In the genomic region with DNA sequence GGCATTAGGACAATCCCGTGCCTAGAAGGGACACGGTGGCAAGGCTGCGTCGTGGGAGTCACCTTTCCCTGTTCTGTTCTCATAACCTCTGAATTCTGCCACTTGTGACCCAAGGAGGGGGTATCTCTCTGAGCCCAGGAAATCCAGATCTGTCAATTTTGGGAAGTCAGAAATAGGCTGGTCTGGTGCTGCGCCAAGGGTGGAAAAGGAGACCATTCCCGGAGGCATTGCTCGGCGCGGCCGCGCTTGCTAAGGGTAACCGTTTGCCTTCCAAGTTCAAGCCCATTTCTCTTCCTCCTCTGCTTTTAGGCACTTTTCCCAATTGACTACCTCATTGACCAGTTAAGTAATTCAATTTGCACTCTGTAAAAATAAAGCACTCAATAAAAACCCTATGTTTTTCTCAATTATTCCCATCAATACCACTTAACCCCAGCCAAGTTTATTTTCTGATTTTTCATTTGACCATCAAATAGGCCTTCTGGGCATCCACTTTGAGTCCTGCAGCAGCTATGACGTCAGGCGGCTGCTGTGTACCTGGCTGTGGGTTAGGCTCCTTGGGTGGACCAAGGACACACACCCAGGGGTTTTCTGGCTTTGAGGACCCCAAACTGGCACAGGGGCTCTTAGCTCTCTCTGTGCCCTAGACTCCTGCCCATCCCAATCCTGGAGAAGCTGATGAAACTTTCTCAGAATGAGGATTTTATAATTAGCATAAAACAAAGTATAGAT, we compare ENCODE assay signal across 28 cellular contexts. TPM values are rescaled to one million over a fixed set of nuclear protein-coding genes. Genes with fewer than 3 reads are reported as not detected.
"Had no signal": no experiment of that assay in that cellular context is flagged by ENCODE, and none has a peak within 500 bp of the region (broad histone marks: within the 10 kb centered on the region; RNA-seq: fewer than 3 reads in every experiment).

No MANE protein-coding gene starts in this region.

- H3K27ac ChIP-seq: body of pancreas, SJSA1 had no signal

- ATAC-seq: activated CD8-positive, alpha-beta memory T cell treated with anti-CD3 and anti-CD28 coated beads, Interleukin-2, amount 10 ng/mL, durations not matched to agents 7 days and 5 days; activated CD8-positive, alpha-beta T cell treated with anti-CD3 and anti-CD28 coated beads, Interleukin-2, amount 10 ng/mL, durations not matched to agents 7 days and 5 days; body of pancreas; T-helper 17 cell; WTC11 had no signal

- H3K4me3 Mint-ChIP-seq: activated CD8-positive, alpha-beta memory T cell treated with anti-CD3 and anti-CD28 coated beads, Interleukin-2, amount 10 ng/mL, durations not matched to agents 7 days and 5 days; activated CD8-positive, alpha-beta T cell treated with anti-CD3 and anti-CD28 coated beads, Interleukin-2, amount 10 ng/mL, durations not matched to agents 7 days and 5 days; activated naive CD4-positive, alpha-beta T cell treated with anti-CD3 and anti-CD28 coated beads, Interleukin-2, amount 50 U/mL, for 24 hours; activated T-cell treated with anti-CD3 and anti-CD28 coated beads, Interleukin-2, amount 50 U/mL, for 24 hours; activated T-helper 1 cell treated with anti-CD3 and anti-CD28 coated beads, Interleukin-12 subunit alpha, Interleukin-12 subunit beta, Interleukin-2, Interleukin-4 antibody, amounts not matched to agents 30 ng/mL and 10 ng/mL and 1 ng/mL, durations not matched to agents 14 hours and 24 hours and 36 hours; T-helper 17 cell; WTC11 had no signal

- H3K27ac Mint-ChIP-seq: activated CD8-positive, alpha-beta memory T cell treated with anti-CD3 and anti-CD28 coated beads, Interleukin-2, amount 10 ng/mL, durations not matched to agents 7 days and 5 days; activated CD8-positive, alpha-beta T cell treated with anti-CD3 and anti-CD28 coated beads, Interleukin-2, amount 10 ng/mL, durations not matched to agents 7 days and 5 days; activated naive CD4-positive, alpha-beta T cell treated with anti-CD3 and anti-CD28 coated beads, Interleukin-2, amount 50 U/mL, for 24 hours; activated T-cell treated with anti-CD3 and anti-CD28 coated beads, Interleukin-2, amount 50 U/mL, for 24 hours; activated T-helper 1 cell treated with anti-CD3 and anti-CD28 coated beads, Interleukin-12 subunit alpha, Interleukin-12 subunit beta, Interleukin-2, Interleukin-4 antibody, amounts not matched to agents 30 ng/mL and 10 ng/mL and 1 ng/mL, durations not matched to agents 14 hours and 24 hours and 36 hours; T-helper 17 cell; WTC11 had no signal

- H3K9me3 Mint-ChIP-seq: activated naive CD4-positive, alpha-beta T cell treated with anti-CD3 and anti-CD28 coated beads, Interleukin-2, amount 50 U/mL, for 24 hours; activated T-cell treated with anti-CD3 and anti-CD28 coated beads, Interleukin-2, amount 50 U/mL, for 24 hours; activated T-helper 1 cell treated with anti-CD3 and anti-CD28 coated beads, Interleukin-12 subunit alpha, Interleukin-12 subunit beta, Interleukin-2, Interleukin-4 antibody, amounts not matched to agents 30 ng/mL and 10 ng/mL and 1 ng/mL, durations not matched to agents 14 hours and 24 hours and 36 hours had no signal

- H3K9me3 ChIP-seq: body of pancreas, Peyer's patch, SJSA1 had no signal

- H3K27me3 ChIP-seq: body of pancreas, Peyer's patch, SJSA1 had no signal

- H3K36me3 Mint-ChIP-seq: activated CD8-positive, alpha-beta memory T cell treated with anti-CD3 and anti-CD28 coated beads, Interleukin-2, amount 10 ng/mL, durations not matched to agents 7 days and 5 days; activated naive CD4-positive, alpha-beta T cell treated with anti-CD3 and anti-CD28 coated beads, Interleukin-2, amount 50 U/mL, for 24 hours; WTC11 had no signal

- DNase-seq: activated CD4-positive, alpha-beta T cell treated with anti-CD3 and anti-CD28 coated beads for 48 hours; activated CD4-positive, alpha-beta T cell treated with anti-CD3 and anti-CD28 coated beads, Interleukin-2, amount 50 U/mL, for 4 hours; activated CD4-positive, CD25-positive, alpha-beta regulatory T cell treated with anti-CD3 and anti-CD28 coated beads, Interleukin-2, amount 50 U/mL, for 72 hours; activated CD8-positive, alpha-beta memory T cell treated with anti-CD3 and anti-CD28 coated beads, Interleukin-2, amount 10 ng/mL, durations not matched to agents 7 days and 5 days; activated CD8-positive, alpha-beta T cell treated with anti-CD3 and anti-CD28 coated beads, Interleukin-2, amount 10 ng/mL, durations not matched to agents 7 days and 5 days; activated effector memory CD4-positive, alpha-beta T cell treated with Interleukin-2 at 50 U/mL for 16 hours; activated naive CD4-positive, alpha-beta T cell; activated T-cell treated with anti-CD3 and anti-CD28 coated beads, Interleukin-2, amount 50 U/mL, for 24 hours; body of pancreas; KG1; NCI-H1092; NCI-H1417 treated with DMSO at 0.1 percent for 48 hours; NCI-H1694; NCI-H2029; NCI-H2107; NCI-H2171 treated with DMSO at 0.1 percent for 48 hours; NCI-H226; NCI-H526; NCI-H82; SHP77; T-helper 17 cell; T-helper 9 cell had no signal

- H3K4me1 ChIP-seq: body of pancreas had no signal

- H3K36me3 ChIP-seq: Peyer's patch, SJSA1 had no signal

- H3K4me1 Mint-ChIP-seq: activated CD8-positive, alpha-beta memory T cell treated with anti-CD3 and anti-CD28 coated beads, Interleukin-2, amount 10 ng/mL, durations not matched to agents 7 days and 5 days; activated naive CD4-positive, alpha-beta T cell treated with anti-CD3 and anti-CD28 coated beads, Interleukin-2, amount 50 U/mL, for 24 hours; T-helper 17 cell had no signal

- H3K4me3 ChIP-seq: body of pancreas, Peyer's patch, SJSA1 had no signal

RNA-seq across cellular contexts. Expression of gene SORCS2, which starts 12.5 kb away (rescaled TPM):
- total RNA-seq: activated CD8-positive, alpha-beta T cell treated with anti-CD3 and anti-CD28 coated beads, Interleukin-2, amount 10 ng/mL, durations not matched to agents 7 days and 5 days; activated T-helper 1 cell treated with anti-CD3 and anti-CD28 coated beads, Interleukin-12 subunit alpha, Interleukin-12 subunit beta, Interleukin-2, Interleukin-4 antibody, amounts not matched to agents 30 ng/mL and 10 ng/mL and 1 ng/mL, durations not matched to agents 14 hours and 24 hours and 36 hours; NCI-H460; T-helper 17 cell had no signal
